Comparison of ENCODE assay signal across 30 cellular contexts in the genomic region with DNA sequence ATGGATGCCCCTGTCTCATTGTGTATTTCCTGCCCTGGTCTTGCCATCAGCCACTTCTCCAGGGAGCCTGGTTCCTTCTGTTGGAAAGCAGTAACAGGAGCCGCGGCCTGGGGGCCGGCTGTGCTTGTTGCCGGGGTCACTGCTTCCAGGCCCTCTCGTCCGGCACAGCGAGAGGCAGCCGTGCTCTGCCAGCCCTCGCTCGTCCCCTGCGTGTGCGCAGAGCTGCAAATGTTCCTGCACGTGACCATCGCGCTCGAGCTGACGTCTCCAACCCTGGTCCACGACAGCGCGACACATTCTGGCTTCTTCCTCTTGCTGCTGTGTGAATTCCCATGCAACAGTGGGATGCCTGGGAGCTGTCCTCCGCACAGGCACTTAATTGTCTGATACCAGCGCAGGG. TPM values are rescaled to one million over a fixed set of nuclear protein-coding genes. Genes with fewer than 3 reads are reported as not detected.
DNase-seq lines count a peak whose midpoint lies in the region; ATAC-seq and TF ChIP-seq lines count a peak whose summit lies in the region.
"Had no signal": no experiment of that assay in that cellular context is flagged by ENCODE, and none has a peak within 500 bp of the region (broad histone marks: within the 10 kb centered on the region; RNA-seq: fewer than 3 reads in every experiment).

No MANE protein-coding gene starts in this region.

- no peak overlapping the region for H3K4me3 Mint-ChIP-seq in endodermal cell
- H3K4me3 Mint-ChIP-seq in nephron progenitor cell, result peak overlapping the region; percentile 42
- H3K4me3 Mint-ChIP-seq: activated naive CD8-positive, alpha-beta T cell treated with anti-CD3 and anti-CD28 coated beads, Interleukin-2, amount 10 ng/mL, durations not matched to agents 7 days and 5 days; neural progenitor cell; stimulated activated effector memory CD8-positive, alpha-beta T cell treated with anti-CD3 and anti-CD28 coated beads, Interleukin-12 subunit alpha, Interleukin-12 subunit beta, amount 100 ng/mL, for 72 hours had no signal

- no peak overlapping the region for H3K9ac ChIP-seq in endodermal cell (ENCODE audit: extremely low read depth, low read length, poor library complexity, severe bottlenecking)
- H3K9ac ChIP-seq: neural progenitor cell had no signal

- no peak for ATAC-seq in HG03378 (IDR thresholded peaks at IDR 0.05; ENCODE audit: unreplicated experiment)
- ATAC-seq: esophagus mucosa; GM12878; stimulated activated effector memory CD8-positive, alpha-beta T cell treated with anti-CD3 and anti-CD28 coated beads, Interleukin-12 subunit alpha, Interleukin-12 subunit beta, amount 100 ng/mL, for 72 hours had no signal

- no peak overlapping the region for H3K4me3 ChIP-seq in endodermal cell (ENCODE audit: low read length)
- H3K4me3 ChIP-seq: GM12878, lung, neural progenitor cell, prostate gland, smooth muscle cell, suprapubic skin had no signal

- DNase-seq in G401 (ENCODE audit: low spot score) (peak; percentile 84), NCI-H2227 treated with DMSO at 0.1 percent for 48 hours (lab: John Stamatoyannopoulos, UW) (peak; percentile 5), endodermal cell (peak; percentile 39), nephron progenitor cell (no peak), OCI-M1 (lab: John Stamatoyannopoulos, UW) (no peak), NCI-H226 (no peak)
- DNase-seq: activated naive CD8-positive, alpha-beta T cell treated with anti-CD3 and anti-CD28 coated beads, Interleukin-2, amount 10 ng/mL, durations not matched to agents 7 days and 5 days; Calu3; effector memory CD4-positive, alpha-beta T cell; foreskin melanocyte; GOT3; hippocampal formation; KG1; NCI-H1436 treated with DMSO at 0.1 percent for 48 hours; NCI-H2171; NCI-H526 treated with DMSO at 0.1 percent for 48 hours; RPMI8226; T-helper 9 cell; WERI-Rb-1 had no signal

- H3K9me3 ChIP-seq in endodermal cell (ENCODE audit: control insufficient read depth, low read length), result no peaks in the 10 kb centered on the region
- H3K9me3 ChIP-seq: prostate gland, suprapubic skin had no signal

- H3K4me1 ChIP-seq in endodermal cell (ENCODE audit: control insufficient read depth, insufficient read depth, low read length), result no peaks in the 10 kb centered on the region
- H3K4me1 ChIP-seq: neural progenitor cell, prostate gland, suprapubic skin had no signal

- 91 to 93% methylated on average over 20 to 22 of the region's 22 CpGs for WGBS in endodermal cell (ENCODE audit: insufficient coverage in 1 of 2, insufficient read length in 1 of 2), 2 experiments

- H3K9me3 Mint-ChIP-seq in endodermal cell, result peaks cover 15% of the 10 kb centered on the region
- peaks cover 15% of the 10 kb centered on the region for H3K9me3 Mint-ChIP-seq in nephron progenitor cell
- H3K9me3 Mint-ChIP-seq: stimulated activated effector memory CD8-positive, alpha-beta T cell treated with anti-CD3 and anti-CD28 coated beads, Interleukin-12 subunit alpha, Interleukin-12 subunit beta, amount 100 ng/mL, for 72 hours had no signal

- no peak overlapping the region for H3K27ac Mint-ChIP-seq in endodermal cell
- peak overlapping the region; percentile 90 for H3K27ac Mint-ChIP-seq in nephron progenitor cell
- H3K27ac Mint-ChIP-seq: activated naive CD8-positive, alpha-beta T cell treated with anti-CD3 and anti-CD28 coated beads, Interleukin-2, amount 10 ng/mL, durations not matched to agents 7 days and 5 days; activated T-helper 2 cell treated with anti-CD3 and anti-CD28 coated beads, Interferon-gamma antibody, Interleukin-2, Interleukin-4, amounts not matched to agents 10 μg/mL and 5 μg/mL and 100 μg/mL, durations not matched to agents 14 hours and 24 hours and 36 hours; neural progenitor cell; stimulated activated effector memory CD8-positive, alpha-beta T cell treated with anti-CD3 and anti-CD28 coated beads, Interleukin-12 subunit alpha, Interleukin-12 subunit beta, amount 100 ng/mL, for 72 hours had no signal

- H3K27me3 Mint-ChIP-seq in endodermal cell (ENCODE audit: insufficient read depth) (no peaks in the 10 kb centered on the region), nephron progenitor cell (ENCODE audit: low read depth, poor library complexity) (peaks cover 17% of the 10 kb centered on the region)

- in situ Hi-C loops in G401 (cut with HindIII; ENCODE audit: low sequenced_read_pairs), result no loop called here

- H3K27me3 ChIP-seq in endodermal cell (ENCODE audit: control insufficient read depth, insufficient read depth, low read length, poor library complexity, severe bottlenecking), result no peaks in the 10 kb centered on the region
- H3K27me3 ChIP-seq: neural progenitor cell had no signal

- peak overlapping the region; percentile 57 for H3K27ac ChIP-seq in endodermal cell (ENCODE audit: low read depth, low read length)
- H3K27ac ChIP-seq: neural progenitor cell, prostate gland, suprapubic skin, WERI-Rb-1 had no signal

- H3K4me1 Mint-ChIP-seq in endodermal cell (no peaks in the 10 kb centered on the region), nephron progenitor cell (peaks cover 16% of the 10 kb centered on the region)
- H3K4me1 Mint-ChIP-seq: activated naive CD8-positive, alpha-beta T cell treated with anti-CD3 and anti-CD28 coated beads, Interleukin-2, amount 10 ng/mL, durations not matched to agents 7 days and 5 days; stimulated activated effector memory CD8-positive, alpha-beta T cell treated with anti-CD3 and anti-CD28 coated beads, Interleukin-12 subunit alpha, Interleukin-12 subunit beta, amount 100 ng/mL, for 72 hours had no signal

- H3K36me3 Mint-ChIP-seq in endodermal cell (ENCODE audit: low read depth) (no peaks in the 10 kb centered on the region), nephron progenitor cell (ENCODE audit: low read depth) (no peaks in the 10 kb centered on the region)
- H3K36me3 Mint-ChIP-seq: activated naive CD8-positive, alpha-beta T cell treated with anti-CD3 and anti-CD28 coated beads, Interleukin-2, amount 10 ng/mL, durations not matched to agents 7 days and 5 days; stimulated activated effector memory CD8-positive, alpha-beta T cell treated with anti-CD3 and anti-CD28 coated beads, Interleukin-12 subunit alpha, Interleukin-12 subunit beta, amount 100 ng/mL, for 72 hours had no signal

- no peaks in the 10 kb centered on the region for H3K36me3 ChIP-seq in endodermal cell (ENCODE audit: control insufficient read depth, insufficient read depth, low read length)
- H3K36me3 ChIP-seq: neural progenitor cell, prostate gland, suprapubic skin had no signal

- TF ChIP-seq CTCF in endodermal cell (conservative IDR thresholded peaks at IDR 0.05), result no peak
- no peak for TF ChIP-seq CTCF in nephron progenitor cell (IDR thresholded peaks at IDR 0.05)

RNA-seq across cellular contexts. Expression of gene PDE6B, which starts 12.2 kb away (rescaled TPM):
- total RNA-seq in G401 (2014; rRNA removed; shearing (Covaris generic)), result 1.0 TPM in 1 of 2 replicates, not detected in the other
- total RNA-seq in endodermal cell, result 10 to 100 TPM; 12.4 to 14.6 TPM
- polyA plus RNA-seq in endodermal cell (2013, experiment 1 of 2), result 5.0 TPM
- polyA plus RNA-seq in endodermal cell (2013, experiment 2 of 2), result 2.4 TPM
- total RNA-seq: Calu3 had no signal

RNA-seq across cellular contexts. Expression of gene ATP5ME, which starts 36.5 kb away (rescaled TPM):
- 245 and 376 TPM in 2 replicates for total RNA-seq in G401 (2014; rRNA removed; shearing (Covaris generic))
- total RNA-seq in endodermal cell, result 100 to 1,000 TPM; 407 to 456 TPM
- polyA plus RNA-seq in endodermal cell (2013, experiment 1 of 2), result 299 TPM
- polyA plus RNA-seq in endodermal cell (2013, experiment 2 of 2), result 303 TPM

RNA-seq across cellular contexts. Expression of gene MYL5, which starts 36.8 kb away (rescaled TPM):
- 4.5 and 7.4 TPM in 2 replicates for total RNA-seq in G401 (2014; rRNA removed; shearing (Covaris generic))
- 10 to 100 TPM; 20.0 to 23.4 TPM for total RNA-seq in endodermal cell
- polyA plus RNA-seq in endodermal cell (2013, experiment 1 of 2), result 8.7 TPM
- 6.1 TPM for polyA plus RNA-seq in endodermal cell (2013, experiment 2 of 2)

RNA-seq across cellular contexts. Expression of gene SLC49A3, which starts 51.4 kb away (rescaled TPM):
- total RNA-seq in G401 (2014; rRNA removed; shearing (Covaris generic)), result not detected in 2 replicates
- total RNA-seq in endodermal cell, result 10 to 100 TPM; 15.1 to 16.4 TPM
- 2.0 TPM for polyA plus RNA-seq in endodermal cell (2013, experiment 1 of 2)
- polyA plus RNA-seq in endodermal cell (2013, experiment 2 of 2), result 1.0 TPM
- total RNA-seq: HT1080 had no signal

Comparison
In these comparisons a context has a peak if more than half of its experiments do, and no peak if none do; other contexts are left out.
1. DNase-seq: peak in G401 (single experiment), NCI-H2227 treated with DMSO at 0.1 percent for 48 hours (single experiment) and endodermal cell (single experiment); none in nephron progenitor cell (single experiment), OCI-M1 (single experiment) and NCI-H226 (single experiment).